ENCODE assay signal across 1 cellular context in the genomic region with DNA sequence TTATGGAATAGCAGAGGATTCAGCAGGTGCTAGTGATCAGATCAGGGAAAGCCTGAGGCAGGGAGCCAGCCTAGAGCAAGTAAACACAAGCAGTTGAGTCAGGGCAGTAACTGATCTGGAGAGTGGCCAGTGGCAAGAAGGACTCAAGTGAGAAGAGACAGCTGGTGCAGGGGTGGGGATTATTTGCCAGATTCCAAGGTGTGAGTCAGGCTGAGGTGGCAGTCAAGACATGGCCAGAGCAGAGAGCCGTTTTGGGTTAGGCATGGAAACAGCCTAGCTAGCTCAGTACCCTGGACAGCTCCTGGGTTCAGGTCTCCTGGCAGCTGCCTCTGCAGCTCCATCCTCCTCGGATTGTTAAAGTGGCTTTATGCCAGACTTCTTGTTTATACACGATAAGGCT.
TF ChIP-seq lines count a peak whose summit lies in the region.

No MANE protein-coding gene starts in this region.

TF ChIP-seq in HepG2, 621 proteins besides CTCF, POLR2A, EP300 and RAD21 (continued from another document and continues in another):
- TF ChIP-seq, protein P1, sequence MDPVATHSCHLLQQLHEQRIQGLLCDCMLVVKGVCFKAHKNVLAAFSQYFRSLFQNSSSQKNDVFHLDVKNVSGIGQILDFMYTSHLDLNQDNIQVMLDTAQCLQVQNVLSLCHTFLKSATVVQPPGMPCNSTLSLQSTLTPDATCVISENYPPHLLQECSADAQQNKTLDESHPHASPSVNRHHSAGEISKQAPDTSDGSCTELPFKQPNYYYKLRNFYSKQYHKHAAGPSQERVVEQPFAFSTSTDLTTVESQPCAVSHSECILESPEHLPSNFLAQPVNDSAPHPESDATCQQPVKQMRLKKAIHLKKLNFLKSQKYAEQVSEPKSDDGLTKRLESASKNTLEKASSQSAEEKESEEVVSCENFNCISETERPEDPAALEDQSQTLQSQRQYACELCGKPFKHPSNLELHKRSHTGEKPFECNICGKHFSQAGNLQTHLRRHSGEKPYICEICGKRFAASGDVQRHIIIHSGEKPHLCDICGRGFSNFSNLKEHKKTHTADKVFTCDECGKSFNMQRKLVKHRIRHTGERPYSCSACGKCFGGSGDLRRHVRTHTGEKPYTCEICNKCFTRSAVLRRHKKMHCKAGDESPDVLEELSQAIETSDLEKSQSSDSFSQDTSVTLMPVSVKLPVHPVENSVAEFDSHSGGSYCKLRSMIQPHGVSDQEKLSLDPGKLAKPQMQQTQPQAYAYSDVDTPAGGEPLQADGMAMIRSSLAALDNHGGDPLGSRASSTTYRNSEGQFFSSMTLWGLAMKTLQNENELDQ (CRISPR knock-in tag; IDR thresholded peaks at IDR 0.05; ENCODE audit: borderline replicate concordance) = peak; percentile 80
- no peak for TF ChIP-seq CBX2 (IDR thresholded peaks at IDR 0.05; ENCODE audit: low read depth, low read length)
- no peak for TF ChIP-seq CBX2 (CRISPR knock-in tag; IDR thresholded peaks at IDR 0.05; ENCODE audit: low read depth)
- no peak for TF ChIP-seq HDAC6 (IDR thresholded peaks at IDR 0.05; ENCODE audit: low read depth, low read length)
- TF ChIP-seq NFIC (IDR thresholded peaks at IDR 0.05; ENCODE audit: low read length) = no peak
- no peak for TF ChIP-seq NBN (conservative IDR thresholded peaks at IDR 0.05)
- TF ChIP-seq, protein P2, sequence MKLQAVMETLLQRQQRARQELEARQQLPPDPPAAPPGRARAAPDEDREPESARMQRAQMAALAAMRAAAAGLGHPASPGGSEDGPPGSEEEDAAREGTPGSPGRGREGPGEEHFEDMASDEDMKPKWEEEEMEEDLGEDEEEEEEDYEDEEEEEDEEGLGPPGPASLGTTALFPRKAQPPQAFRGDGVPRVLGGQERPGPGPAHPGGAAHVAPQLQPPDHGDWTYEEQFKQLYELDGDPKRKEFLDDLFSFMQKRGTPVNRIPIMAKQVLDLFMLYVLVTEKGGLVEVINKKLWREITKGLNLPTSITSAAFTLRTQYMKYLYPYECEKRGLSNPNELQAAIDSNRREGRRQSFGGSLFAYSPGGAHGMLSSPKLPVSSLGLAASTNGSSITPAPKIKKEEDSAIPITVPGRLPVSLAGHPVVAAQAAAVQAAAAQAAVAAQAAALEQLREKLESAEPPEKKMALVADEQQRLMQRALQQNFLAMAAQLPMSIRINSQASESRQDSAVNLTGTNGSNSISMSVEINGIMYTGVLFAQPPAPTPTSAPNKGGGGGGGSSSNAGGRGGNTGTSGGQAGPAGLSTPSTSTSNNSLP (IDR thresholded peaks at IDR 0.05; ENCODE audit: low read depth, low read length) = no peak
- TF ChIP-seq, protein P3, sequence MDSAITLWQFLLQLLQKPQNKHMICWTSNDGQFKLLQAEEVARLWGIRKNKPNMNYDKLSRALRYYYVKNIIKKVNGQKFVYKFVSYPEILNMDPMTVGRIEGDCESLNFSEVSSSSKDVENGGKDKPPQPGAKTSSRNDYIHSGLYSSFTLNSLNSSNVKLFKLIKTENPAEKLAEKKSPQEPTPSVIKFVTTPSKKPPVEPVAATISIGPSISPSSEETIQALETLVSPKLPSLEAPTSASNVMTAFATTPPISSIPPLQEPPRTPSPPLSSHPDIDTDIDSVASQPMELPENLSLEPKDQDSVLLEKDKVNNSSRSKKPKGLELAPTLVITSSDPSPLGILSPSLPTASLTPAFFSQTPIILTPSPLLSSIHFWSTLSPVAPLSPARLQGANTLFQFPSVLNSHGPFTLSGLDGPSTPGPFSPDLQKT (CRISPR knock-in tag; IDR thresholded peaks at IDR 0.05; ENCODE audit: borderline replicate concordance) = no peak
- no peak for TF ChIP-seq POLR2AphosphoS5 (IDR thresholded peaks at IDR 0.05; ENCODE audit: low read depth, low read length)
- no peak; the same call in 1 of the 2 replicates for TF ChIP-seq SAP130 (CRISPR knock-in tag; IDR thresholded peaks at IDR 0.05; ENCODE audit: low read depth)
- TF ChIP-seq CAMTA2 (CRISPR knock-in tag; IDR thresholded peaks at IDR 0.05; ENCODE audit: borderline replicate concordance) = no peak
- TF ChIP-seq, protein P4, sequence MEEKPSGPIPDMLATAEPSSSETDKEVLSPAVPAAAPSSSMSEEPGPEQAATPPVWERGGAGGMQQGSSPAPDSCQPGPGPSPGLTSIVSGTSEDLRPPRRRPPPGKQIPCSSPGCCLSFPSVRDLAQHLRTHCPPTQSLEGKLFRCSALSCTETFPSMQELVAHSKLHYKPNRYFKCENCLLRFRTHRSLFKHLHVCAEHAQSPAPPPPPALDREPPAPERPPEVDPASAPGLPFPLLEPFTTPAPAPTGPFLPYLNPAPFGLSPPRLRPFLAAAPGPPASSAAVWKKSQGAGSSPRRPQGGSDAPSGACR (CRISPR knock-in tag; IDR thresholded peaks at IDR 0.05) = no peak
- no peak for TF ChIP-seq FOXK2 (IDR thresholded peaks at IDR 0.05)
- no peak for TF ChIP-seq U2AF1 (optimal IDR thresholded peaks at IDR 0.05; ENCODE audit: low read depth, low read length)
- TF ChIP-seq TMF1 (CRISPR knock-in tag; IDR thresholded peaks at IDR 0.05; ENCODE audit: low read depth) = 0 out of 2 replicates have a peak, but pooled peaks have one; percentile 38
- TF ChIP-seq TBL1XR1 (IDR thresholded peaks at IDR 0.05; ENCODE audit: borderline replicate concordance, low read length, partially characterized antibody) = no peak
- TF ChIP-seq ATM (IDR thresholded peaks at IDR 0.05; ENCODE audit: borderline replicate concordance) = no peak
- no peak for TF ChIP-seq SNAPC2 (CRISPR knock-in tag; IDR thresholded peaks at IDR 0.05)
- no peak for TF ChIP-seq NFYB (CRISPR knock-in tag; IDR thresholded peaks at IDR 0.05)
- TF ChIP-seq, protein P5, sequence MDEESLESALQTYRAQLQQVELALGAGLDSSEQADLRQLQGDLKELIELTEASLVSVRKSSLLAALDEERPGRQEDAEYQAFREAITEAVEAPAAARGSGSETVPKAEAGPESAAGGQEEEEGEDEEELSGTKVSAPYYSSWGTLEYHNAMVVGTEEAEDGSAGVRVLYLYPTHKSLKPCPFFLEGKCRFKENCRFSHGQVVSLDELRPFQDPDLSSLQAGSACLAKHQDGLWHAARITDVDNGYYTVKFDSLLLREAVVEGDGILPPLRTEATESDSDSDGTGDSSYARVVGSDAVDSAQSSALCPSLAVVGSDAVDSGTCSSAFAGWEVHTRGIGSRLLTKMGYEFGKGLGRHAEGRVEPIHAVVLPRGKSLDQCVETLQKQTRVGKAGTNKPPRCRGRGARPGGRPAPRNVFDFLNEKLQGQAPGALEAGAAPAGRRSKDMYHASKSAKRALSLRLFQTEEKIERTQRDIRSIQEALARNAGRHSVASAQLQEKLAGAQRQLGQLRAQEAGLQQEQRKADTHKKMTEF (CRISPR knock-in tag; IDR thresholded peaks at IDR 0.05) = peak; percentile 33; the same call in 1 of the 2 replicates
- no peak for TF ChIP-seq PHF21A (CRISPR knock-in tag; IDR thresholded peaks at IDR 0.05)
- TF ChIP-seq, protein P6, sequence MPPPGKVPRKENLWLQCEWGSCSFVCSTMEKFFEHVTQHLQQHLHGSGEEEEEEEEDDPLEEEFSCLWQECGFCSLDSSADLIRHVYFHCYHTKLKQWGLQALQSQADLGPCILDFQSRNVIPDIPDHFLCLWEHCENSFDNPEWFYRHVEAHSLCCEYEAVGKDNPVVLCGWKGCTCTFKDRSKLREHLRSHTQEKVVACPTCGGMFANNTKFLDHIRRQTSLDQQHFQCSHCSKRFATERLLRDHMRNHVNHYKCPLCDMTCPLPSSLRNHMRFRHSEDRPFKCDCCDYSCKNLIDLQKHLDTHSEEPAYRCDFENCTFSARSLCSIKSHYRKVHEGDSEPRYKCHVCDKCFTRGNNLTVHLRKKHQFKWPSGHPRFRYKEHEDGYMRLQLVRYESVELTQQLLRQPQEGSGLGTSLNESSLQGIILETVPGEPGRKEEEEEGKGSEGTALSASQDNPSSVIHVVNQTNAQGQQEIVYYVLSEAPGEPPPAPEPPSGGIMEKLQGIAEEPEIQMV (CRISPR knock-in tag; IDR thresholded peaks at IDR 0.05; ENCODE audit: low read depth) = no peak
- no peak for TF ChIP-seq ZNF782 (CRISPR knock-in tag; IDR thresholded peaks at IDR 0.05; ENCODE audit: borderline replicate concordance)
- TF ChIP-seq SRF (IDR thresholded peaks at IDR 0.05; ENCODE audit: low read depth, low read length) = no peak
- TF ChIP-seq, protein P7, sequence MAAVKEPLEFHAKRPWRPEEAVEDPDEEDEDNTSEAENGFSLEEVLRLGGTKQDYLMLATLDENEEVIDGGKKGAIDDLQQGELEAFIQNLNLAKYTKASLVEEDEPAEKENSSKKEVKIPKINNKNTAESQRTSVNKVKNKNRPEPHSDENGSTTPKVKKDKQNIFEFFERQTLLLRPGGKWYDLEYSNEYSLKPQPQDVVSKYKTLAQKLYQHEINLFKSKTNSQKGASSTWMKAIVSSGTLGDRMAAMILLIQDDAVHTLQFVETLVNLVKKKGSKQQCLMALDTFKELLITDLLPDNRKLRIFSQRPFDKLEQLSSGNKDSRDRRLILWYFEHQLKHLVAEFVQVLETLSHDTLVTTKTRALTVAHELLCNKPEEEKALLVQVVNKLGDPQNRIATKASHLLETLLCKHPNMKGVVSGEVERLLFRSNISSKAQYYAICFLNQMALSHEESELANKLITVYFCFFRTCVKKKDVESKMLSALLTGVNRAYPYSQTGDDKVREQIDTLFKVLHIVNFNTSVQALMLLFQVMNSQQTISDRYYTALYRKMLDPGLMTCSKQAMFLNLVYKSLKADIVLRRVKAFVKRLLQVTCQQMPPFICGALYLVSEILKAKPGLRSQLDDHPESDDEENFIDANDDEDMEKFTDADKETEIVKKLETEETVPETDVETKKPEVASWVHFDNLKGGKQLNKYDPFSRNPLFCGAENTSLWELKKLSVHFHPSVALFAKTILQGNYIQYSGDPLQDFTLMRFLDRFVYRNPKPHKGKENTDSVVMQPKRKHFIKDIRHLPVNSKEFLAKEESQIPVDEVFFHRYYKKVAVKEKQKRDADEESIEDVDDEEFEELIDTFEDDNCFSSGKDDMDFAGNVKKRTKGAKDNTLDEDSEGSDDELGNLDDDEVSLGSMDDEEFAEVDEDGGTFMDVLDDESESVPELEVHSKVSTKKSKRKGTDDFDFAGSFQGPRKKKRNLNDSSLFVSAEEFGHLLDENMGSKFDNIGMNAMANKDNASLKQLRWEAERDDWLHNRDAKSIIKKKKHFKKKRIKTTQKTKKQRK (IDR thresholded peaks at IDR 0.05; ENCODE audit: low read length) = no peak
- TF ChIP-seq NR2F1 (CRISPR knock-in tag; IDR thresholded peaks at IDR 0.05) = peak in 1 of 2 experiments; percentile 73; a peak in 1 of 4 replicates
- 0 out of 2 replicates have a peak, but pooled peaks have one; percentile 48 for TF ChIP-seq ZNF878 (CRISPR knock-in tag; IDR thresholded peaks at IDR 0.05)
- TF ChIP-seq ZNF737 (CRISPR knock-in tag; IDR thresholded peaks at IDR 0.05; ENCODE audit: borderline replicate concordance) = no peak
- peak; percentile 50; the same call in 1 of the 2 replicates for TF ChIP-seq ZNF124 (CRISPR knock-in tag; IDR thresholded peaks at IDR 0.05)
- TF ChIP-seq RFXAP (CRISPR knock-in tag; IDR thresholded peaks at IDR 0.05; ENCODE audit: borderline replicate concordance) = no peak
- TF ChIP-seq, protein P8, sequence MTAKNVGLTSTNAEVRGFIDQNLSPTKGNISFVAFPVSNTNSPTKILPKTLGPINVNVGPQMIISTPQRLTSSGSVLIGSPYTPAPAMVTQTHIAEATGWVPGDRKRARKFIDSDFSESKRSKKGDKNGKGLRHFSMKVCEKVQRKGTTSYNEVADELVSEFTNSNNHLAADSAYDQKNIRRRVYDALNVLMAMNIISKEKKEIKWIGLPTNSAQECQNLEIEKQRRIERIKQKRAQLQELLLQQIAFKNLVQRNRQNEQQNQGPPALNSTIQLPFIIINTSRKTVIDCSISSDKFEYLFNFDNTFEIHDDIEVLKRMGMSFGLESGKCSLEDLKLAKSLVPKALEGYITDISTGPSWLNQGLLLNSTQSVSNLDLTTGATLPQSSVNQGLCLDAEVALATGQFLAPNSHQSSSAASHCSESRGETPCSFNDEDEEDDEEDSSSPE (CRISPR knock-in tag; IDR thresholded peaks at IDR 0.05) = peak; percentile 31; the same call in 1 of the 2 replicates
- TF ChIP-seq, protein P9, sequence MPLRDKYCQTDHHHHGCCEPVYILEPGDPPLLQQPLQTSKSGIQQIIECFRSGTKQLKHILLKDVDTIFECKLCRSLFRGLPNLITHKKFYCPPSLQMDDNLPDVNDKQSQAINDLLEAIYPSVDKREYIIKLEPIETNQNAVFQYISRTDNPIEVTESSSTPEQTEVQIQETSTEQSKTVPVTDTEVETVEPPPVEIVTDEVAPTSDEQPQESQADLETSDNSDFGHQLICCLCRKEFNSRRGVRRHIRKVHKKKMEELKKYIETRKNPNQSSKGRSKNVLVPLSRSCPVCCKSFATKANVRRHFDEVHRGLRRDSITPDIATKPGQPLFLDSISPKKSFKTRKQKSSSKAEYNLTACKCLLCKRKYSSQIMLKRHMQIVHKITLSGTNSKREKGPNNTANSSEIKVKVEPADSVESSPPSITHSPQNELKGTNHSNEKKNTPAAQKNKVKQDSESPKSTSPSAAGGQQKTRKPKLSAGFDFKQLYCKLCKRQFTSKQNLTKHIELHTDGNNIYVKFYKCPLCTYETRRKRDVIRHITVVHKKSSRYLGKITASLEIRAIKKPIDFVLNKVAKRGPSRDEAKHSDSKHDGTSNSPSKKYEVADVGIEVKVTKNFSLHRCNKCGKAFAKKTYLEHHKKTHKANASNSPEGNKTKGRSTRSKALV (CRISPR knock-in tag; IDR thresholded peaks at IDR 0.05) = 0 out of 2 replicates have a peak, but pooled peaks have one; percentile 43
- TF ChIP-seq, protein P10, sequence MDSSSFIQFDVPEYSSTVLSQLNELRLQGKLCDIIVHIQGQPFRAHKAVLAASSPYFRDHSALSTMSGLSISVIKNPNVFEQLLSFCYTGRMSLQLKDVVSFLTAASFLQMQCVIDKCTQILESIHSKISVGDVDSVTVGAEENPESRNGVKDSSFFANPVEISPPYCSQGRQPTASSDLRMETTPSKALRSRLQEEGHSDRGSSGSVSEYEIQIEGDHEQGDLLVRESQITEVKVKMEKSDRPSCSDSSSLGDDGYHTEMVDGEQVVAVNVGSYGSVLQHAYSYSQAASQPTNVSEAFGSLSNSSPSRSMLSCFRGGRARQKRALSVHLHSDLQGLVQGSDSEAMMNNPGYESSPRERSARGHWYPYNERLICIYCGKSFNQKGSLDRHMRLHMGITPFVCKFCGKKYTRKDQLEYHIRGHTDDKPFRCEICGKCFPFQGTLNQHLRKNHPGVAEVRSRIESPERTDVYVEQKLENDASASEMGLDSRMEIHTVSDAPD (CRISPR knock-in tag; IDR thresholded peaks at IDR 0.05) = no peak
- TF ChIP-seq, protein P11, sequence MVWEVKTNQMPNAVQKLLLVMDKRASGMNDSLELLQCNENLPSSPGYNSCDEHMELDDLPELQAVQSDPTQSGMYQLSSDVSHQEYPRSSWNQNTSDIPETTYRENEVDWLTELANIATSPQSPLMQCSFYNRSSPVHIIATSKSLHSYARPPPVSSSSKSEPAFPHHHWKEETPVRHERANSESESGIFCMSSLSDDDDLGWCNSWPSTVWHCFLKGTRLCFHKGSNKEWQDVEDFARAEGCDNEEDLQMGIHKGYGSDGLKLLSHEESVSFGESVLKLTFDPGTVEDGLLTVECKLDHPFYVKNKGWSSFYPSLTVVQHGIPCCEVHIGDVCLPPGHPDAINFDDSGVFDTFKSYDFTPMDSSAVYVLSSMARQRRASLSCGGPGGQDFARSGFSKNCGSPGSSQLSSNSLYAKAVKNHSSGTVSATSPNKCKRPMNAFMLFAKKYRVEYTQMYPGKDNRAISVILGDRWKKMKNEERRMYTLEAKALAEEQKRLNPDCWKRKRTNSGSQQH (CRISPR knock-in tag; IDR thresholded peaks at IDR 0.05; ENCODE audit: low read depth) = peak; percentile 77; the same call in 1 of the 2 replicates
- peak; percentile 64; the same call in 1 of the 2 replicates for TF ChIP-seq ZNF766 (CRISPR knock-in tag; IDR thresholded peaks at IDR 0.05; ENCODE audit: borderline replicate concordance)
